24 cellular contexts compared by ENCODE assay signal in genomic region chr10:129288940-129289468, GRCh38.
"Had no signal": no experiment of that assay in that cellular context is flagged by ENCODE, and none has a peak within 500 bp of the region (broad histone marks: within the 10 kb centered on the region; RNA-seq: fewer than 3 reads in every experiment).

No MANE protein-coding gene starts in this region.

- DNase-seq: activated CD4-positive, alpha-beta T cell treated with anti-CD3 and anti-CD28 coated beads, Interleukin-2, amount 10 ng/mL, durations not matched to agents 7 days and 5 days; activated CD4-positive, CD25-positive, alpha-beta regulatory T cell treated with anti-CD3 and anti-CD28 coated beads, Interleukin-2, amount 50 U/mL, for 72 hours; activated CD8-positive, alpha-beta T cell treated with anti-CD3 and anti-CD28 coated beads, Interleukin-2, amount 10 ng/mL, durations not matched to agents 7 days and 5 days; activated gamma-delta T cell treated with Interleukin-2 at 50 U/mL for 16 hours; anterior cingulate cortex; effector memory CD4-positive, alpha-beta T cell; foreskin fibroblast; ovary; right lobe of liver; stimulated activated CD4-positive, alpha-beta T cell treated with anti-CD3 and anti-CD28 coated beads, Interleukin-4, amount 100 ng/mL, for 1 hour; stimulated activated naive CD4-positive, alpha-beta T cell; testis; trophoblast cell; uterus; WERI-Rb-1 had no signal

- H3K36me3 ChIP-seq: neutrophil, ovary, prostate gland, right lobe of liver, uterus, WERI-Rb-1 had no signal

- H3K4me1 ChIP-seq: prostate gland, right lobe of liver, testis had no signal

- H3K4me3 Mint-ChIP-seq: activated CD4-positive, alpha-beta T cell treated with anti-CD3 and anti-CD28 coated beads, Interleukin-2, amount 10 ng/mL, durations not matched to agents 7 days and 5 days; activated CD8-positive, alpha-beta T cell treated with anti-CD3 and anti-CD28 coated beads, Interleukin-2, amount 10 ng/mL, durations not matched to agents 7 days and 5 days; activated naive CD4-positive, alpha-beta T cell treated with anti-CD3 and anti-CD28 coated beads, Interleukin-2, amount 50 U/mL, for 24 hours; activated T-helper 1 cell treated with anti-CD3 and anti-CD28 coated beads, Interleukin-12 subunit alpha, Interleukin-12 subunit beta, Interleukin-2, Interleukin-4 antibody, amounts not matched to agents 30 ng/mL and 10 ng/mL and 1 ng/mL, durations not matched to agents 14 hours and 24 hours and 36 hours; brain; central memory CD8-positive, alpha-beta T cell; memory B cell; nephron had no signal

- H3K4me1 Mint-ChIP-seq: activated CD4-positive, alpha-beta T cell treated with anti-CD3 and anti-CD28 coated beads, Interleukin-2, amount 10 ng/mL, durations not matched to agents 7 days and 5 days; activated naive CD4-positive, alpha-beta T cell treated with anti-CD3 and anti-CD28 coated beads, Interleukin-2, amount 50 U/mL, for 24 hours; brain; central memory CD8-positive, alpha-beta T cell; memory B cell; nephron had no signal

- H3K27me3 ChIP-seq: neutrophil, ovary, right lobe of liver, testis, uterus had no signal

- ATAC-seq: activated CD8-positive, alpha-beta T cell treated with anti-CD3 and anti-CD28 coated beads, Interleukin-2, amount 10 ng/mL, durations not matched to agents 7 days and 5 days; esophagus mucosa had no signal

- H3K9me3 ChIP-seq: neutrophil, ovary, prostate gland, right lobe of liver, testis, uterus had no signal

- H3K27ac ChIP-seq: neutrophil, ovary, prostate gland, right lobe of liver, testis, uterus, WERI-Rb-1 had no signal

- H3K36me3 Mint-ChIP-seq: activated naive CD4-positive, alpha-beta T cell treated with anti-CD3 and anti-CD28 coated beads, Interleukin-2, amount 50 U/mL, for 24 hours; brain; memory B cell had no signal

- H3K9me3 Mint-ChIP-seq: activated CD4-positive, alpha-beta T cell treated with anti-CD3 and anti-CD28 coated beads, Interleukin-2, amount 10 ng/mL, durations not matched to agents 7 days and 5 days; activated naive CD4-positive, alpha-beta T cell treated with anti-CD3 and anti-CD28 coated beads, Interleukin-2, amount 50 U/mL, for 24 hours; activated T-helper 1 cell treated with anti-CD3 and anti-CD28 coated beads, Interleukin-12 subunit alpha, Interleukin-12 subunit beta, Interleukin-2, Interleukin-4 antibody, amounts not matched to agents 30 ng/mL and 10 ng/mL and 1 ng/mL, durations not matched to agents 14 hours and 24 hours and 36 hours; central memory CD8-positive, alpha-beta T cell had no signal

- H3K27ac Mint-ChIP-seq: activated CD4-positive, alpha-beta T cell treated with anti-CD3 and anti-CD28 coated beads, Interleukin-2, amount 10 ng/mL, durations not matched to agents 7 days and 5 days; activated CD8-positive, alpha-beta T cell treated with anti-CD3 and anti-CD28 coated beads, Interleukin-2, amount 10 ng/mL, durations not matched to agents 7 days and 5 days; activated naive CD4-positive, alpha-beta T cell treated with anti-CD3 and anti-CD28 coated beads, Interleukin-2, amount 50 U/mL, for 24 hours; activated T-helper 1 cell treated with anti-CD3 and anti-CD28 coated beads, Interleukin-12 subunit alpha, Interleukin-12 subunit beta, Interleukin-2, Interleukin-4 antibody, amounts not matched to agents 30 ng/mL and 10 ng/mL and 1 ng/mL, durations not matched to agents 14 hours and 24 hours and 36 hours; memory B cell; nephron had no signal

- H3K4me3 ChIP-seq: ovary, prostate gland, right lobe of liver, testis, uterus had no signal
